Comparison of ENCODE assay signal across 2 cellular contexts in the genomic region with DNA sequence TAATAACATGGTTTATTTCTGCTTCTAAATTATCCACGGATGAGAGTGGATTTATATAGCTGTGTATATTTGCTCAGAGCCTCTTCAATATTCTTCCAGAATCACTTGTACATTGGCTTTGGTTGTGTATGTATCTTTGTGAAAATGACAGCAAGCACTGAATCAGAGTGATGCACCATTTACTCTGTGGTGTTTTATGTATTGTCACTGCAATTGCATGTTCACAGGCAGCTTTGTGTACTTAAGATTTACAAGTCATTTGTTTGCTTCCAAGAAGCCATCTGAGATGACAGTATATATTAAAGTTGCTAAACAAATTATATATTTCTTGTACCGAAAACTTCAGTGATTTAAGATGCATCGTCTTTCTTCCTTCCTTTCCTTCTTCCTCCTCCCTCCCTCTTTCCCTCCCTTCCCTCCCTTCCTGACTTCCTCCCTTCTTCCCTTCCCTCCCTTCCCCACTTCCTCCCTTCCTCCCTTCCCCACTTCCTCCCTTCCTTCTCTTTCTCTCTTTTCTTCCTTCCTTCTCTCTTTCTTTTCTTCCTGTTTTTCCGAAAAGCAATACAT.
TF ChIP-seq lines count a peak whose summit lies in the region.

No MANE protein-coding gene starts in this region.

TF ChIP-seq in HEK293, 187 proteins besides CTCF, POLR2A, EP300 and RAD21:
- TF ChIP-seq, protein P1, sequence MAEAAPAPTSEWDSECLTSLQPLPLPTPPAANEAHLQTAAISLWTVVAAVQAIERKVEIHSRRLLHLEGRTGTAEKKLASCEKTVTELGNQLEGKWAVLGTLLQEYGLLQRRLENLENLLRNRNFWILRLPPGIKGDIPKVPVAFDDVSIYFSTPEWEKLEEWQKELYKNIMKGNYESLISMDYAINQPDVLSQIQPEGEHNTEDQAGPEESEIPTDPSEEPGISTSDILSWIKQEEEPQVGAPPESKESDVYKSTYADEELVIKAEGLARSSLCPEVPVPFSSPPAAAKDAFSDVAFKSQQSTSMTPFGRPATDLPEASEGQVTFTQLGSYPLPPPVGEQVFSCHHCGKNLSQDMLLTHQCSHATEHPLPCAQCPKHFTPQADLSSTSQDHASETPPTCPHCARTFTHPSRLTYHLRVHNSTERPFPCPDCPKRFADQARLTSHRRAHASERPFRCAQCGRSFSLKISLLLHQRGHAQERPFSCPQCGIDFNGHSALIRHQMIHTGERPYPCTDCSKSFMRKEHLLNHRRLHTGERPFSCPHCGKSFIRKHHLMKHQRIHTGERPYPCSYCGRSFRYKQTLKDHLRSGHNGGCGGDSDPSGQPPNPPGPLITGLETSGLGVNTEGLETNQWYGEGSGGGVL (tag by site-specific recombination; IDR thresholded peaks at IDR 0.05): peak; percentile 47
- TF ChIP-seq ZNF366 (tag by site-specific recombination; conservative IDR thresholded peaks at IDR 0.05): peak; percentile 81
- no peak for TF ChIP-seq ZNF391 (tag by site-specific recombination; IDR thresholded peaks at IDR 0.05; ENCODE audit: borderline replicate concordance, low read depth)

TF ChIP-seq in H1, 55 proteins besides CTCF, POLR2A, EP300 and RAD21:
- TF ChIP-seq SIRT6 (IDR thresholded peaks at IDR 0.05; ENCODE audit: low read length): no peak
- TF ChIP-seq EGR1 (IDR thresholded peaks at IDR 0.05; ENCODE audit: borderline replicate concordance, low read depth, low read length): peak; percentile 33; the same call in 1 of the 2 replicates
